Comparison of ENCODE assay signal across 24 cellular contexts in genomic region chr14:37553935-37554550, GRCh38. TPM values are rescaled to one million over a fixed set of nuclear protein-coding genes. Genes with fewer than 3 reads are reported as not detected.
"Had no signal": no experiment of that assay in that cellular context is flagged by ENCODE, and none has a peak within 500 bp of the region (broad histone marks: within the 10 kb centered on the region; RNA-seq: fewer than 3 reads in every experiment).

No MANE protein-coding gene starts in this region.

- DNase-seq: activated CD4-positive, alpha-beta memory T cell treated with anti-CD3 and anti-CD28 coated beads for 36 hours; activated CD4-positive, alpha-beta T cell treated with anti-CD3 and anti-CD28 coated beads, Interleukin-2, amount 10 ng/mL, durations not matched to agents 7 days and 5 days; activated CD4-positive, CD25-positive, alpha-beta regulatory T cell; activated gamma-delta T cell; activated naive CD4-positive, alpha-beta T cell treated with anti-CD3 and anti-CD28 coated beads for 36 hours; activated T-cell treated with anti-CD3 and anti-CD28 coated beads for 4 hours; activated T-cell treated with anti-CD3 and anti-CD28 coated beads, Interleukin-2, amount 50 U/mL, for 48 hours; amygdala; brain microvascular endothelial cell; MG63; NCI-H1048; NCI-H1417; NCI-H1930; NCI-H2171; NCI-H2227 treated with DMSO at 0.1 percent for 48 hours; NCI-H526; NCI-H774; SHP77 had no signal

- ATAC-seq: activated T-helper 17 cell treated with anti-CD3 and anti-CD28 coated beads, Interleukin-2, amount 50 U/mL, for 72 hours had no signal

- H3K36me3 Mint-ChIP-seq: activated naive CD8-positive, alpha-beta T cell had no signal

- H3K27me3 Mint-ChIP-seq: activated CD4-positive, alpha-beta memory T cell treated with anti-CD3 and anti-CD28 coated beads for 36 hours; activated CD4-positive, alpha-beta T cell treated with anti-CD3 and anti-CD28 coated beads, Interleukin-2, amount 10 ng/mL, durations not matched to agents 7 days and 5 days; activated naive CD8-positive, alpha-beta T cell; activated T-helper 17 cell treated with anti-CD3 and anti-CD28 coated beads, Interleukin-2, amount 50 U/mL, for 72 hours had no signal

- H3K4me3 ChIP-seq: cardiac muscle cell, MG63, SJSA1 had no signal

- H3K27ac Mint-ChIP-seq: activated CD4-positive, alpha-beta memory T cell treated with anti-CD3 and anti-CD28 coated beads for 36 hours; activated CD4-positive, alpha-beta T cell treated with anti-CD3 and anti-CD28 coated beads, Interleukin-2, amount 10 ng/mL, durations not matched to agents 7 days and 5 days; activated naive CD4-positive, alpha-beta T cell treated with anti-CD3 and anti-CD28 coated beads for 36 hours; activated naive CD8-positive, alpha-beta T cell; activated T-helper 17 cell treated with anti-CD3 and anti-CD28 coated beads, Interleukin-2, amount 50 U/mL, for 72 hours; T-helper 1 cell treated with Interleukin-12 subunit alpha and Interleukin-12 subunit beta and Interleukin-4 antibody, amounts not matched to agents 30 μg/mL and 1 μg/mL, for 36 hours had no signal

- H3K4me3 Mint-ChIP-seq: activated CD4-positive, alpha-beta memory T cell treated with anti-CD3 and anti-CD28 coated beads for 36 hours; activated CD4-positive, alpha-beta T cell treated with anti-CD3 and anti-CD28 coated beads, Interleukin-2, amount 10 ng/mL, durations not matched to agents 7 days and 5 days; activated naive CD4-positive, alpha-beta T cell treated with anti-CD3 and anti-CD28 coated beads for 36 hours; activated naive CD8-positive, alpha-beta T cell; activated T-helper 17 cell treated with anti-CD3 and anti-CD28 coated beads, Interleukin-2, amount 50 U/mL, for 72 hours; T-helper 1 cell treated with Interleukin-12 subunit alpha and Interleukin-12 subunit beta and Interleukin-4 antibody, amounts not matched to agents 30 μg/mL and 1 μg/mL, for 36 hours had no signal

- H3K36me3 ChIP-seq: brain microvascular endothelial cell, cardiac muscle cell, MG63, SJSA1 had no signal

- H3K9me3 ChIP-seq: MG63, SJSA1 had no signal

- H3K4me1 Mint-ChIP-seq: activated CD4-positive, alpha-beta T cell treated with anti-CD3 and anti-CD28 coated beads, Interleukin-2, amount 10 ng/mL, durations not matched to agents 7 days and 5 days; activated T-helper 17 cell treated with anti-CD3 and anti-CD28 coated beads, Interleukin-2, amount 50 U/mL, for 72 hours had no signal

- H3K4me1 ChIP-seq: SJSA1 had no signal

RNA-seq across cellular contexts. Expression of gene FOXA1, which starts 41.0 kb away (rescaled TPM):
- total RNA-seq: activated CD4-positive, alpha-beta T cell treated with anti-CD3 and anti-CD28 coated beads, Interleukin-2, amount 10 ng/mL, durations not matched to agents 7 days and 5 days; activated naive CD4-positive, alpha-beta T cell treated with anti-CD3 and anti-CD28 coated beads for 36 hours; cardiac muscle cell had no signal

RNA-seq across cellular contexts. Expression of gene TTC6, which starts 41.4 kb away (rescaled TPM):
- total RNA-seq: activated CD4-positive, alpha-beta memory T cell treated with anti-CD3 and anti-CD28 coated beads for 36 hours; activated CD4-positive, alpha-beta T cell treated with anti-CD3 and anti-CD28 coated beads, Interleukin-2, amount 10 ng/mL, durations not matched to agents 7 days and 5 days; activated CD8-positive, alpha-beta memory T cell treated with anti-CD3 and anti-CD28 coated beads for 36 hours; activated naive CD4-positive, alpha-beta T cell treated with anti-CD3 and anti-CD28 coated beads for 36 hours; activated T-helper 17 cell treated with anti-CD3 and anti-CD28 coated beads, Interleukin-2, amount 50 U/mL, for 72 hours; cardiac muscle cell; SJSA1 had no signal
